10 cellular contexts compared by ENCODE assay signal in the genomic region with DNA sequence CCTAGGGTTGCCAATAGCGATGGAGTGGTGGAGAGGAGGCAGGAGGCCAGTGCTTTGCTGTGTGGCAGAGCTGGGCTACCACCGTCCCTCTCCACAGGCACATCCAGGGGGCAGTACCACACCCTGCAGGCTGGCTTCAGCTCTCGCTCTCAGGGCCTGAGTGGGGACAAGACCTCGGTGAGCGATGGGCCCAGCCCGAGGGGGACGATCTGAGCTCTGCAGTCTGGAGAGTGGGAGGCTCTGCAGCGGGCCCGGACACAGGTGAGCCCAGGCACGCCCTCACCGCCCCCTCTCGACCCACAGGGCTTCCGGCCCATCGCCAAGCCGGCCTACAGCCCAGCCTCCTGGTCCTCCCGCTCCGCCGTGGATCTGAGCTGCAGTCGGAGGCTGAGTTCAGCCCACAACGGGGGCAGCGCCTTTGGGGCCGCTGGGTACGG. TPM values are rescaled to one million over a fixed set of nuclear protein-coding genes. Genes with fewer than 3 reads are reported as not detected.
DNase-seq lines count a peak whose midpoint lies in the region; ATAC-seq, FAIRE-seq and TF ChIP-seq lines count a peak whose summit lies in the region.
"Had no signal": no experiment of that assay in that cellular context is flagged by ENCODE, and none has a peak within 500 bp of the region (broad histone marks: within the 10 kb centered on the region; RNA-seq: fewer than 3 reads in every experiment).

No MANE protein-coding gene starts in this region.

- no peak for TF ChIP-seq CTCF in GM10248 (IDR thresholded peaks at IDR 0.05; ENCODE audit: control extremely low read depth, extremely low read depth, low read depth, missing control alignments)
- TF ChIP-seq CTCF in HepG2 (CRISPR knock-in tag; IDR thresholded peaks at IDR 0.05) = peak; percentile 79
- TF ChIP-seq CTCF in gastroesophageal sphincter (IDR thresholded peaks at IDR 0.05) = peak in 2 of 4 experiments; percentile 14 to 15

- peak; percentile 36; the same call in 1 of the 2 replicates for TF ChIP-seq RAD21 in HepG2 (CRISPR knock-in tag; IDR thresholded peaks at IDR 0.05)

- H3K4me1 ChIP-seq in adipocyte (ENCODE audit: control insufficient read depth, insufficient read depth, low read length) = peaks cover 19% of the 10 kb centered on the region
- peaks cover 58% of the 10 kb centered on the region for H3K4me1 ChIP-seq in HepG2 (ENCODE audit: insufficient read depth, low read length)
- H3K4me1 ChIP-seq in gastroesophageal sphincter = peaks cover 0 to 24% (median 8%) of the 10 kb centered on the region in 3 donors

- CTCF ChIA-PET in GM10248 (lab: Yijun Ruan, JAX) (interaction anchor here (0.6 to 2.4 kb wide), 12 partner anchors 9 to 166 kb away, joined by 3 to 22 read pairs (median 4); a partner anchor contains a TSS), HepG2 (lab: Yijun Ruan, JAX; ENCODE audit: low intra/inter-chr PET ratio, low total read pairs) (interaction anchor here (1.1 to 1.4 kb wide), 2 partner anchors 52 to 54 kb away, joined by 3 to 5 read pairs; no protein-coding TSS in a partner anchor)

- no peaks in the 10 kb centered on the region for H3K9me3 ChIP-seq in adipocyte (ENCODE audit: control insufficient read depth, low read length)
- H3K9me3 ChIP-seq in HepG2 (ENCODE audit: low read length) = no peaks in the 10 kb centered on the region
- no peaks in the 10 kb centered on the region for H3K9me3 ChIP-seq in gastroesophageal sphincter
- H3K9me3 ChIP-seq: neutrophil had no signal

- no TSS peak for BruUV-seq in HepG2 (replicated peaks; lab: Mats Ljungman, UMichigan)

- DNase-seq in GM10248 (ENCODE audit: extremely low spot score) (peak; percentile 43), adipocyte (ENCODE audit: low read depth) (peak; percentile 27), HepG2 (ENCODE audit: low spot score) (peak; percentile 60), NCI-H1694 (lab: John Stamatoyannopoulos, UW) (no peak), NCI-H2171 treated with DMSO at 0.1 percent for 48 hours (lab: John Stamatoyannopoulos, UW) (no peak)
- DNase-seq in activated CD8-positive, alpha-beta memory T cell treated with anti-CD3 and anti-CD28 coated beads, Interleukin-2, amount 50 U/mL, for 48 hours = no peak

- H3K36me3 ChIP-seq in adipocyte (ENCODE audit: control insufficient read depth, insufficient read depth, low read length, severe bottlenecking) (no peaks in the 10 kb centered on the region), HepG2 (replicated peaks in 1 of 2; ENCODE audit: control insufficient read depth in 1 of 2, insufficient read depth in 2 of 2, low read length in 2 of 2) (peaks cover 1 to 13% of the 10 kb centered on the region in 2 experiments; a peak in 3 of 5 replicates), gastroesophageal sphincter (no peaks in the 10 kb centered on the region)
- H3K36me3 ChIP-seq: neutrophil had no signal

- H3K27ac ChIP-seq in HepG2 (ENCODE audit: extremely low read length, insufficient read depth, low read length) = peak overlapping the region; percentile 44
- peak overlapping the region in 1 of 4 donors; percentile 5 for H3K27ac ChIP-seq in gastroesophageal sphincter
- H3K27ac ChIP-seq: neutrophil had no signal

- H3K9ac ChIP-seq in adipocyte (ENCODE audit: low read length) (no peak overlapping the region), HepG2 (ENCODE audit: insufficient read depth, low read depth, low read length) (peak overlapping the region; percentile 62; the same call in 1 of the 2 replicates)

- H3K79me2 ChIP-seq in HepG2 (ENCODE audit: insufficient read depth, low read length) = peaks cover 8% of the 10 kb centered on the region

- in situ Hi-C loops in HepG2 (cut with HindIII; ENCODE audit: extremely low pct_ligation_motif_present, low pct_unique_long_range_greater_than_20kb) = no loop called here

- H4K20me1 ChIP-seq in HepG2 (ENCODE audit: insufficient read depth, low read length) = no peaks in the 10 kb centered on the region

- TF ChIP-seq EP300 in HepG2 (IDR thresholded peaks at IDR 0.05; ENCODE audit: low read depth in 2 of 2, low read length in 2 of 2) (no peak), HepG2 (CRISPR knock-in tag; IDR thresholded peaks at IDR 0.05; ENCODE audit: borderline replicate concordance) (no peak), gastroesophageal sphincter (IDR thresholded peaks at IDR 0.05) (no peak)

- peak overlapping the region; percentile 55 for H3K4me3 ChIP-seq in adipocyte (ENCODE audit: low read length)
- peak overlapping the region; percentile 33 to 68 (median 54); a peak in 5 of 6 replicates for H3K4me3 ChIP-seq in HepG2 (replicated peaks in 1 of 3; ENCODE audit: insufficient read depth in 1 of 3, low read depth in 2 of 3, low read length in 3 of 3)
- peak overlapping the region in 1 of 2 donors; percentile 50 for H3K4me3 ChIP-seq in gastroesophageal sphincter

- H2AFZ ChIP-seq in HepG2 (ENCODE audit: low read length) = no peak overlapping the region

- no peaks in the 10 kb centered on the region for H3K27me3 ChIP-seq in adipocyte (replicated peaks; ENCODE audit: control insufficient read depth, insufficient read depth, low read length)
- H3K27me3 ChIP-seq in HepG2 (ENCODE audit: control insufficient read depth in 1 of 2, insufficient read depth in 2 of 2, low read length in 2 of 2) = no peaks in the 10 kb centered on the region; a peak in 1 of 5 replicates
- H3K27me3 ChIP-seq in gastroesophageal sphincter = peaks cover 61% of the 10 kb centered on the region

- no CpG with 5 or more reads among the region's 23 CpGs for WGBS in HepG2 (ENCODE audit: low lambda C conversion rate)
- WGBS in gastroesophageal sphincter (ENCODE audit: low coverage in 1 of 2), 2 donors = 43% methylated on average over 3 of the region's 23 CpGs; no CpG with 5 or more reads in 1 of the 2 donors

- FAIRE-seq in HepG2 (lab: Jason Lieb, UNC) = peak; percentile 53

- POLR2A ChIA-PET in GM10248 (lab: Yijun Ruan, JAX) (no interaction called here), HepG2 (lab: Yijun Ruan, JAX) (interaction anchor here (0.8 to 2.0 kb wide), 9 partner anchors 11 to 189 kb away, joined by 3 to 19 read pairs (median 4); a partner anchor contains a TSS)

- no peak for TF ChIP-seq POLR2A in HepG2 (IDR thresholded peaks at IDR 0.05; ENCODE audit: insufficient read depth in 1 of 2, low read depth in 2 of 2, low read length in 2 of 2)
- no peak for TF ChIP-seq POLR2A in gastroesophageal sphincter (IDR thresholded peaks at IDR 0.05)

- H3K4me2 ChIP-seq in HepG2 (ENCODE audit: low read depth, low read length) = peak overlapping the region; percentile 90

- ATAC-seq in HG03520 (IDR thresholded peaks at IDR 0.05; ENCODE audit: unreplicated experiment) (peak; percentile 4), HepG2 (peak; percentile 81), gastroesophageal sphincter (no peak)

- intact Hi-C loops in HepG2 (cut with micrococcal nuclease; ENCODE audit: unreplicated experiment) = no loop called here

RNA-seq across cellular contexts. Expression of a gene that starts 2.5 kb away (rescaled TPM):
- total RNA-seq in HepG2 (2016; rRNA removed; fragmentation: Illumina TruSeq; extraction: Trizol) (21.1 and 28.7 TPM in 2 replicates), gastroesophageal sphincter (10 to 100 TPM in 1 of 4 donors, 1 to 10 TPM in 2, under 1 TPM in 1; 0.67 to 14.3 (median 2.3) TPM)
- total RNA-seq in HepG2 (2016; cell fraction: cytosol; rRNA removed; fragmentation: Illumina TruSeq; extraction: Trizol; ENCODE audit: low read depth) = 5.8 and 6.9 TPM in 2 replicates
- 17.5 and 29.7 TPM in 2 replicates for total RNA-seq in HepG2 (2016; cell fraction: insoluble cytoplasmic fraction; rRNA removed; fragmentation: Illumina TruSeq; extraction: Trizol)
- total RNA-seq in HepG2 (2016; cell fraction: membrane; rRNA removed; fragmentation: Illumina TruSeq; extraction: Trizol) = 13.9 and 14.9 TPM in 2 replicates
- 14.5 and 19.8 TPM in 2 replicates for total RNA-seq in HepG2 (2016; cell fraction: nucleus; rRNA removed; fragmentation: Illumina TruSeq; extraction: Trizol)
- polyA plus RNA-seq in HepG2 (2011; rRNA removed) = 18.0 and 25.1 TPM in 2 replicates
- 13.8 and 24.2 TPM in 2 replicates for polyA plus RNA-seq in HepG2 (2011; cell fraction: cytosol; rRNA removed)
- 59.8 and 70.5 TPM in 2 replicates for polyA plus RNA-seq in HepG2 (2011; cell fraction: nucleus; rRNA removed)
- 12.9 and 13.0 TPM in 2 replicates for polyA plus RNA-seq in HepG2 (2012)
- 4.6 and 4.9 TPM in 2 replicates for polyA plus RNA-seq in HepG2 (2016; cell fraction: cytosol; fragmentation: Illumina TruSeq; extraction: Trizol; ENCODE audit: low read depth)
- polyA plus RNA-seq in HepG2 (2016; cell fraction: insoluble cytoplasmic fraction; fragmentation: Illumina TruSeq; extraction: Trizol; ENCODE audit: low read depth) = 22.3 and 24.1 TPM in 2 replicates
- polyA plus RNA-seq in HepG2 (2016; cell fraction: membrane; fragmentation: Illumina TruSeq; extraction: Trizol; ENCODE audit: low read depth) = 7.9 and 9.3 TPM in 2 replicates
- 38.2 and 40.1 TPM in 2 replicates for polyA plus RNA-seq in HepG2 (2016; cell fraction: nucleus; fragmentation: Illumina TruSeq; extraction: Trizol; ENCODE audit: insufficient read depth, low read depth)
- polyA minus RNA-seq in HepG2 (2011; rRNA and poly(A)+ RNA removed; ENCODE audit: low replicate concordance) = 30.4 and 42.3 TPM in 2 replicates
- 24.6 and 25.2 TPM in 2 replicates for polyA minus RNA-seq in HepG2 (2011; cell fraction: cytosol; rRNA and poly(A)+ RNA removed)
- 9.9 and 14.7 TPM in 2 replicates for polyA minus RNA-seq in HepG2 (2011; cell fraction: nucleus; rRNA and poly(A)+ RNA removed)
- total RNA-seq: T-helper 2 cell treated with Interferon-gamma antibody and Interleukin-4, amounts not matched to agents 100 ng/mL and 5 ng/mL, for 36 hours had no signal

RNA-seq across cellular contexts. Expression of a gene that starts 18.3 kb away (rescaled TPM):
- total RNA-seq in HepG2 (2016; rRNA removed; fragmentation: Illumina TruSeq; extraction: Trizol) = 0.80 and 2.1 TPM in 2 replicates
- 1.7 and 1.8 TPM in 2 replicates for total RNA-seq in HepG2 (2016; cell fraction: cytosol; rRNA removed; fragmentation: Illumina TruSeq; extraction: Trizol; ENCODE audit: low read depth)
- total RNA-seq in HepG2 (2016; cell fraction: insoluble cytoplasmic fraction; rRNA removed; fragmentation: Illumina TruSeq; extraction: Trizol) = 1.4 and 2.0 TPM in 2 replicates
- 2.1 and 2.2 TPM in 2 replicates for total RNA-seq in HepG2 (2016; cell fraction: membrane; rRNA removed; fragmentation: Illumina TruSeq; extraction: Trizol)
- total RNA-seq in HepG2 (2016; cell fraction: nucleus; rRNA removed; fragmentation: Illumina TruSeq; extraction: Trizol) = 1.8 and 1.9 TPM in 2 replicates
- polyA plus RNA-seq in HepG2 (2011; rRNA removed) = 1.2 and 2.1 TPM in 2 replicates
- polyA plus RNA-seq in HepG2 (2011; cell fraction: cytosol; rRNA removed) = 1.1 and 2.0 TPM in 2 replicates
- polyA plus RNA-seq in HepG2 (2011; cell fraction: nucleus; rRNA removed) = 4.9 and 10.2 TPM in 2 replicates
- polyA plus RNA-seq in HepG2 (2012) = 1.6 and 2.0 TPM in 2 replicates
- polyA plus RNA-seq in HepG2 (2016; cell fraction: cytosol; fragmentation: Illumina TruSeq; extraction: Trizol; ENCODE audit: low read depth) = 1.6 and 2.7 TPM in 2 replicates
- 1.0 and 2.1 TPM in 2 replicates for polyA plus RNA-seq in HepG2 (2016; cell fraction: insoluble cytoplasmic fraction; fragmentation: Illumina TruSeq; extraction: Trizol; ENCODE audit: low read depth)
- 2.8 and 4.3 TPM in 2 replicates for polyA plus RNA-seq in HepG2 (2016; cell fraction: membrane; fragmentation: Illumina TruSeq; extraction: Trizol; ENCODE audit: low read depth)
- 5.7 and 7.3 TPM in 2 replicates for polyA plus RNA-seq in HepG2 (2016; cell fraction: nucleus; fragmentation: Illumina TruSeq; extraction: Trizol; ENCODE audit: insufficient read depth, low read depth)
- polyA minus RNA-seq in HepG2 (2011; rRNA and poly(A)+ RNA removed; ENCODE audit: low replicate concordance) = 2.3 and 4.3 TPM in 2 replicates
- polyA minus RNA-seq in HepG2 (2011; cell fraction: cytosol; rRNA and poly(A)+ RNA removed) = 1.5 and 1.8 TPM in 2 replicates
- not detected in 2 replicates for polyA minus RNA-seq in HepG2 (2011; cell fraction: nucleus; rRNA and poly(A)+ RNA removed)
- 10 to 100 TPM; 37.4 to 49.5 (median 44.8) TPM for total RNA-seq in gastroesophageal sphincter

RNA-seq across cellular contexts. Expression of a gene that starts 27.2 kb away (rescaled TPM):
- total RNA-seq in HepG2 (2016; rRNA removed; fragmentation: Illumina TruSeq; extraction: Trizol) (24.8 and 50.1 TPM in 2 replicates), gastroesophageal sphincter (10 to 100 TPM in 1 of 4 donors, 1 to 10 TPM in 3; 3.2 to 10.6 (median 4.8) TPM)
- 13.7 and 15.2 TPM in 2 replicates for total RNA-seq in HepG2 (2016; cell fraction: cytosol; rRNA removed; fragmentation: Illumina TruSeq; extraction: Trizol; ENCODE audit: low read depth)
- 20.5 and 56.5 TPM in 2 replicates for total RNA-seq in HepG2 (2016; cell fraction: insoluble cytoplasmic fraction; rRNA removed; fragmentation: Illumina TruSeq; extraction: Trizol)
- total RNA-seq in HepG2 (2016; cell fraction: membrane; rRNA removed; fragmentation: Illumina TruSeq; extraction: Trizol) = 36.4 and 42.9 TPM in 2 replicates
- 47.2 and 48.9 TPM in 2 replicates for total RNA-seq in HepG2 (2016; cell fraction: nucleus; rRNA removed; fragmentation: Illumina TruSeq; extraction: Trizol)
- 30.5 and 34.4 TPM in 2 replicates for polyA plus RNA-seq in HepG2 (2011; rRNA removed)
- 18.4 and 40.1 TPM in 2 replicates for polyA plus RNA-seq in HepG2 (2011; cell fraction: cytosol; rRNA removed)
- 268 and 442 TPM in 2 replicates for polyA plus RNA-seq in HepG2 (2011; cell fraction: nucleus; rRNA removed)
- 19.2 and 34.3 TPM in 2 replicates for polyA plus RNA-seq in HepG2 (2012)
- polyA plus RNA-seq in HepG2 (2016; cell fraction: cytosol; fragmentation: Illumina TruSeq; extraction: Trizol; ENCODE audit: low read depth) = 11.8 and 14.2 TPM in 2 replicates
- 26.0 and 28.4 TPM in 2 replicates for polyA plus RNA-seq in HepG2 (2016; cell fraction: insoluble cytoplasmic fraction; fragmentation: Illumina TruSeq; extraction: Trizol; ENCODE audit: low read depth)
- 26.2 and 30.9 TPM in 2 replicates for polyA plus RNA-seq in HepG2 (2016; cell fraction: membrane; fragmentation: Illumina TruSeq; extraction: Trizol; ENCODE audit: low read depth)
- polyA plus RNA-seq in HepG2 (2016; cell fraction: nucleus; fragmentation: Illumina TruSeq; extraction: Trizol; ENCODE audit: insufficient read depth, low read depth) = 152 and 159 TPM in 2 replicates
- polyA minus RNA-seq in HepG2 (2011; rRNA and poly(A)+ RNA removed; ENCODE audit: low replicate concordance) = 0.07 and 19.7 TPM in 2 replicates
- polyA minus RNA-seq in HepG2 (2011; cell fraction: cytosol; rRNA and poly(A)+ RNA removed) = 10.4 and 11.1 TPM in 2 replicates
- polyA minus RNA-seq in HepG2 (2011; cell fraction: nucleus; rRNA and poly(A)+ RNA removed) = 16.9 and 22.4 TPM in 2 replicates

RNA-seq across cellular contexts. Expression of a gene that starts 45.3 kb away (rescaled TPM):
- total RNA-seq in HepG2 (2016; rRNA removed; fragmentation: Illumina TruSeq; extraction: Trizol) (1.5 and 8.9 TPM in 2 replicates), gastroesophageal sphincter (under 1 TPM in 3 of 4 donors, not detected in 1; 0.22 to 0.94 (median 0.47) TPM)
- 1.8 and 2.3 TPM in 2 replicates for total RNA-seq in HepG2 (2016; cell fraction: cytosol; rRNA removed; fragmentation: Illumina TruSeq; extraction: Trizol; ENCODE audit: low read depth)
- 1.2 and 9.2 TPM in 2 replicates for total RNA-seq in HepG2 (2016; cell fraction: insoluble cytoplasmic fraction; rRNA removed; fragmentation: Illumina TruSeq; extraction: Trizol)
- total RNA-seq in HepG2 (2016; cell fraction: membrane; rRNA removed; fragmentation: Illumina TruSeq; extraction: Trizol) = 1.7 and 2.0 TPM in 2 replicates
- 14.4 and 16.4 TPM in 2 replicates for total RNA-seq in HepG2 (2016; cell fraction: nucleus; rRNA removed; fragmentation: Illumina TruSeq; extraction: Trizol)
- polyA plus RNA-seq in HepG2 (2011; rRNA removed) = 14.3 and 19.9 TPM in 2 replicates
- 2.2 and 2.9 TPM in 2 replicates for polyA plus RNA-seq in HepG2 (2011; cell fraction: cytosol; rRNA removed)
- polyA plus RNA-seq in HepG2 (2011; cell fraction: nucleus; rRNA removed) = 267 and 279 TPM in 2 replicates
- polyA plus RNA-seq in HepG2 (2012) = 18.3 and 18.6 TPM in 2 replicates
- polyA plus RNA-seq in HepG2 (2016; cell fraction: cytosol; fragmentation: Illumina TruSeq; extraction: Trizol; ENCODE audit: low read depth) = 0.44 and 0.54 TPM in 2 replicates
- 1.5 and 1.9 TPM in 2 replicates for polyA plus RNA-seq in HepG2 (2016; cell fraction: insoluble cytoplasmic fraction; fragmentation: Illumina TruSeq; extraction: Trizol; ENCODE audit: low read depth)
- polyA plus RNA-seq in HepG2 (2016; cell fraction: membrane; fragmentation: Illumina TruSeq; extraction: Trizol; ENCODE audit: low read depth) = 0.82 and 1.0 TPM in 2 replicates
- 71.0 and 80.1 TPM in 2 replicates for polyA plus RNA-seq in HepG2 (2016; cell fraction: nucleus; fragmentation: Illumina TruSeq; extraction: Trizol; ENCODE audit: insufficient read depth, low read depth)
- 0.23 and 6.4 TPM in 2 replicates for polyA minus RNA-seq in HepG2 (2011; rRNA and poly(A)+ RNA removed; ENCODE audit: low replicate concordance)
- 0.97 and 2.5 TPM in 2 replicates for polyA minus RNA-seq in HepG2 (2011; cell fraction: cytosol; rRNA and poly(A)+ RNA removed)
- polyA minus RNA-seq in HepG2 (2011; cell fraction: nucleus; rRNA and poly(A)+ RNA removed) = 14.8 and 15.1 TPM in 2 replicates

RNA-seq across cellular contexts. Expression of a gene that starts 53.5 kb away (rescaled TPM):
- 11.3 and 21.7 TPM in 2 replicates for total RNA-seq in HepG2 (2016; rRNA removed; fragmentation: Illumina TruSeq; extraction: Trizol)
- total RNA-seq in HepG2 (2016; cell fraction: cytosol; rRNA removed; fragmentation: Illumina TruSeq; extraction: Trizol; ENCODE audit: low read depth) = 5.6 and 7.0 TPM in 2 replicates
- 8.4 and 25.4 TPM in 2 replicates for total RNA-seq in HepG2 (2016; cell fraction: insoluble cytoplasmic fraction; rRNA removed; fragmentation: Illumina TruSeq; extraction: Trizol)
- total RNA-seq in HepG2 (2016; cell fraction: membrane; rRNA removed; fragmentation: Illumina TruSeq; extraction: Trizol) = 10.9 and 11.3 TPM in 2 replicates
- total RNA-seq in HepG2 (2016; cell fraction: nucleus; rRNA removed; fragmentation: Illumina TruSeq; extraction: Trizol) = 23.2 and 23.3 TPM in 2 replicates
- polyA plus RNA-seq in HepG2 (2011; rRNA removed) = 26.4 and 37.6 TPM in 2 replicates
- 28.3 and 34.4 TPM in 2 replicates for polyA plus RNA-seq in HepG2 (2011; cell fraction: cytosol; rRNA removed)
- polyA plus RNA-seq in HepG2 (2011; cell fraction: nucleus; rRNA removed) = 151 and 168 TPM in 2 replicates
- 19.9 and 35.5 TPM in 2 replicates for polyA plus RNA-seq in HepG2 (2012)
- polyA plus RNA-seq in HepG2 (2016; cell fraction: cytosol; fragmentation: Illumina TruSeq; extraction: Trizol; ENCODE audit: low read depth) = 5.4 and 6.0 TPM in 2 replicates
- polyA plus RNA-seq in HepG2 (2016; cell fraction: insoluble cytoplasmic fraction; fragmentation: Illumina TruSeq; extraction: Trizol; ENCODE audit: low read depth) = 11.4 and 12.9 TPM in 2 replicates
- 9.5 and 10.3 TPM in 2 replicates for polyA plus RNA-seq in HepG2 (2016; cell fraction: membrane; fragmentation: Illumina TruSeq; extraction: Trizol; ENCODE audit: low read depth)
- 59.3 and 60.5 TPM in 2 replicates for polyA plus RNA-seq in HepG2 (2016; cell fraction: nucleus; fragmentation: Illumina TruSeq; extraction: Trizol; ENCODE audit: insufficient read depth, low read depth)
- polyA minus RNA-seq in HepG2 (2011; rRNA and poly(A)+ RNA removed; ENCODE audit: low replicate concordance) = 43.0 and 66.5 TPM in 2 replicates
- polyA minus RNA-seq in HepG2 (2011; cell fraction: cytosol; rRNA and poly(A)+ RNA removed) = 20.3 and 23.7 TPM in 2 replicates
- 28.6 and 30.4 TPM in 2 replicates for polyA minus RNA-seq in HepG2 (2011; cell fraction: nucleus; rRNA and poly(A)+ RNA removed)
- 10 to 100 TPM; 23.4 to 55.9 (median 43.1) TPM for total RNA-seq in gastroesophageal sphincter

Comparison
In these comparisons a context has a peak if more than half of its experiments do, and no peak if none do; other contexts are left out.
1. DNase-seq: peak in GM10248 (single experiment), adipocyte (single experiment) and HepG2 (single experiment); none in NCI-H1694 (single experiment), activated CD8-positive, alpha-beta memory T cell treated with anti-CD3 and anti-CD28 coated beads, Interleukin-2, amount 50 U/mL, for 48 hours (single experiment) and NCI-H2171 treated with DMSO at 0.1 percent for 48 hours (single experiment).
2. RNA of a gene that starts 18.3 kb away (total RNA-seq): 37.4 to 49.5 TPM in gastroesophageal sphincter; 0.80 to 2.2 TPM in HepG2; every median in the first group is over 10 times any median in the second.